26 cellular contexts compared by ENCODE assay signal in the genomic region with DNA sequence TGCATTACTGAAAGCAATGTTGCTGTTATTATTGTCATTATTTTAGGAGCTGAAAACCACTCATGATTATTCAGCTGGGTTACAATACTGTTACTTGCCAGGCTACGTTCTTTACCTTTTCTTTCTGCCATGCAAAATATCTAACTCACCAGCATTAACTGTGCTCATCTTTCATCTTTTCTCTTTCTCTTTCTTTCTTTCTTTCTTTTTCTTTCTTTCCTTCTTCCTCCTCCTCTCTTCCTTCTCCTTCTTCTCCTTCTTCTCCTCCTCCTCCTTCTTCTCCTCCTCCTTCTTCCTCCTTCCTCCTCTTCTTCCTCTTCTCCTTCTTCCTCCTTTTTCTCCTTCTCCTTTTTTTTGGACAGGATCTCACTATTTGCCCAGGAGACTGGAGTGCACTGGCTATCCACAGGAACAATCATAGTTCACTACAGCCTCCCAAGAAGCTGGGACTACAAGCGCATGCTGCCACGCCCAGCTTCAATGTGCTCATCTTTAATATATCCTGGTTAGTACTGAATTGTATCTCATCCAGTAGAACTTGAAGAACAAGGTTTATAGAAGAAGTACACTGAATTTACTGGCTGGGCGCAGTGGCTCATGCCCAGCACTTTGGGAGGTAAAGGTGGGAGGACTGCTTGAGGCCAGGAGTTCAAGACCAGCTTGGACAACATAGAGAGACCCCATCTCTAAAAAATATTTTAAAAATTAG.
"Had no signal": no experiment of that assay in that cellular context is flagged by ENCODE, and none has a peak within 500 bp of the region (broad histone marks: within the 10 kb centered on the region; RNA-seq: fewer than 3 reads in every experiment).

No MANE protein-coding gene starts in this region.

- DNase-seq: activated B cell treated with CpG ODN at 0.5 μM for 24 hours; activated CD4-positive, alpha-beta memory T cell treated with anti-CD3 and anti-CD28 coated beads for 36 hours; activated CD4-positive, alpha-beta T cell treated with anti-CD3 and anti-CD28 coated beads for 1 hour; activated CD4-positive, alpha-beta T cell treated with anti-CD3 and anti-CD28 coated beads, Interleukin-2, amount 10 ng/mL, durations not matched to agents 24 days and 14 days; activated CD8-positive, alpha-beta memory T cell treated with anti-CD3 and anti-CD28 coated beads for 24 hours; activated effector memory CD4-positive, alpha-beta T cell treated with anti-CD3 and anti-CD28 coated beads, Interleukin-2, amount 50 U/mL, for 16 hours; activated naive CD4-positive, alpha-beta T cell treated with Interleukin-2 at 50 U/mL for 16 hours; activated T-cell treated with anti-CD3 and anti-CD28 coated beads, Interleukin-2, amount 50 U/mL, for 4 hours; aorta; IMR-90; KG1; MM.1S; NCI-H1105; NCI-H1436; NCI-H1694 treated with DMSO at 0.1 percent for 48 hours; NCI-H2029 treated with DMSO at 0.1 percent for 48 hours; NCI-H510A treated with DMSO at 0.1 percent for 48 hours; NCI-H69; NK-92 treated with Interleukin-12 subunit alpha and Interleukin-12 subunit beta, amount 100 ng/mL, for 24 hours; OCI-M1; SHP77 had no signal

- H3K9me3 ChIP-seq: SJSA1 had no signal

- H3K36me3 ChIP-seq: SJSA1 had no signal

- H3K4me1 Mint-ChIP-seq: activated B cell treated with CpG ODN at 0.5 μM for 24 hours; central memory CD8-positive, alpha-beta T cell had no signal

- FAIRE-seq: RCC 7860 had no signal

- H3K4me3 ChIP-seq: SJSA1 had no signal

- H3K27me3 ChIP-seq: SJSA1 had no signal

- H3K9me3 Mint-ChIP-seq: activated B cell treated with CpG ODN at 0.5 μM for 24 hours; activated CD4-positive, alpha-beta memory T cell treated with anti-CD3 and anti-CD28 coated beads for 36 hours; activated CD4-positive, alpha-beta T cell treated with anti-CD3 and anti-CD28 coated beads, Interleukin-2, amount 10 ng/mL, durations not matched to agents 24 days and 14 days; activated T-cell treated with anti-CD3 and anti-CD28 coated beads, Interleukin-2, amount 50 U/mL, for 4 hours; central memory CD8-positive, alpha-beta T cell; T-helper 1 cell treated with Interleukin-12 subunit alpha and Interleukin-12 subunit beta and Interleukin-4 antibody, amounts not matched to agents 30 μg/mL and 1 μg/mL, for 36 hours had no signal

- H3K36me3 Mint-ChIP-seq: activated CD4-positive, alpha-beta memory T cell treated with anti-CD3 and anti-CD28 coated beads for 36 hours had no signal

- H3K27ac Mint-ChIP-seq: activated B cell treated with CpG ODN at 0.5 μM for 24 hours; activated CD4-positive, alpha-beta memory T cell treated with anti-CD3 and anti-CD28 coated beads for 36 hours; activated CD4-positive, alpha-beta T cell treated with anti-CD3 and anti-CD28 coated beads, Interleukin-2, amount 10 ng/mL, durations not matched to agents 24 days and 14 days; T-helper 1 cell treated with Interleukin-12 subunit alpha and Interleukin-12 subunit beta and Interleukin-4 antibody, amounts not matched to agents 30 μg/mL and 1 μg/mL, for 36 hours had no signal

- H3K27ac ChIP-seq: SJSA1 had no signal

- ATAC-seq: activated T-cell treated with anti-CD3 and anti-CD28 coated beads, Interleukin-2, amount 50 U/mL, for 4 hours; SK-N-SH treated with all-trans-retinoic acid at 6 μM for 48 hours had no signal

- H3K4me3 Mint-ChIP-seq: activated B cell treated with CpG ODN at 0.5 μM for 24 hours; activated CD4-positive, alpha-beta memory T cell treated with anti-CD3 and anti-CD28 coated beads for 36 hours; activated CD4-positive, alpha-beta T cell treated with anti-CD3 and anti-CD28 coated beads, Interleukin-2, amount 10 ng/mL, durations not matched to agents 24 days and 14 days; activated T-cell treated with anti-CD3 and anti-CD28 coated beads, Interleukin-2, amount 50 U/mL, for 4 hours; central memory CD8-positive, alpha-beta T cell; T-helper 1 cell treated with Interleukin-12 subunit alpha and Interleukin-12 subunit beta and Interleukin-4 antibody, amounts not matched to agents 30 μg/mL and 1 μg/mL, for 36 hours had no signal
